ENCODE assay signal across 25 cellular contexts in genomic region chr19:7646426-7646700, GRCh38. TPM values are rescaled to one million over a fixed set of nuclear protein-coding genes. Genes with fewer than 3 reads are reported as not detected.
A peak's percentile ranks its signal among the peaks of the same experiment; 100 is the strongest.
DNase-seq lines count a peak whose midpoint lies in the region; ATAC-seq and TF ChIP-seq lines count a peak whose summit lies in the region.
"Had no signal": no experiment of that assay in that cellular context is flagged by ENCODE, and none has a peak within 500 bp of the region (broad histone marks: within the 10 kb centered on the region; RNA-seq: fewer than 3 reads in every experiment).

No MANE protein-coding gene starts in this region.

- H3K4me3 ChIP-seq in HL-60 (replicated peaks; ENCODE audit: insufficient read depth, low read length), result peak overlapping the region; percentile 49
- H3K4me3 ChIP-seq in neutrophil (ENCODE audit: low read depth in 1 of 2, low read length in 1 of 2), result peak overlapping the region in 1 of 2 experiments; percentile 51
- no peak overlapping the region for H3K4me3 ChIP-seq in prostate gland
- H3K4me3 ChIP-seq: A549, GM23248, PC-9, SJCRH30 had no signal

- intact Hi-C loops in prostate gland (cut with DNase I), result no loop called here

- H3K27me3 ChIP-seq in HL-60 (ENCODE audit: insufficient read depth, poor library complexity, severe bottlenecking) (no peaks in the 10 kb centered on the region), neutrophil (no peaks in the 10 kb centered on the region), prostate gland (replicated peaks; ENCODE audit: insufficient read depth) (no peaks in the 10 kb centered on the region)

- H3K9me3 ChIP-seq in neutrophil, result no peaks in the 10 kb centered on the region
- no peaks in the 10 kb centered on the region for H3K9me3 ChIP-seq in prostate gland
- H3K9me3 ChIP-seq: A549, SJCRH30 had no signal

- H3K36me3 Mint-ChIP-seq in central memory CD8-positive, alpha-beta T cell (ENCODE audit: insufficient read depth), result peaks cover 19% of the 10 kb centered on the region

- no peaks in the 10 kb centered on the region for H3K4me1 Mint-ChIP-seq in central memory CD8-positive, alpha-beta T cell
- H3K4me1 Mint-ChIP-seq: T-cell had no signal

- peaks cover 69% of the 10 kb centered on the region for H3K36me3 ChIP-seq in neutrophil
- no peaks in the 10 kb centered on the region for H3K36me3 ChIP-seq in prostate gland
- H3K36me3 ChIP-seq: SJCRH30 had no signal

- H3K27ac ChIP-seq in HL-60 (replicated peaks) (peak overlapping the region; percentile 90), neutrophil (peak overlapping the region; percentile 78), prostate gland (no peak overlapping the region)
- H3K27ac ChIP-seq: A549, GM23248, PC-9, SJCRH30 had no signal

- 83% methylated on average over 8 of the region's 8 CpGs for WGBS in prostate gland

- H3K27me3 Mint-ChIP-seq in central memory CD8-positive, alpha-beta T cell, result no peaks in the 10 kb centered on the region
- H3K27me3 Mint-ChIP-seq: CD8-positive, alpha-beta memory T cell; T-cell had no signal

- DNase-seq in HL-60 (ENCODE audit: low read depth in 1 of 2, low spot score in 1 of 2) (no peak), prostate gland (ENCODE audit: low spot score) (no peak)
- no peak for DNase-seq in central memory CD8-positive, alpha-beta T cell (ENCODE audit: low spot score in 2 of 2)
- DNase-seq: AML-193; C1 segment of cervical spinal cord; CD8-positive, alpha-beta memory T cell; DMS79 treated with DMSO at 0.1 percent for 48 hours; GF-D8; GM23248; H9; KG1; MM.1S; NCI-H2029; NCI-H446; NCI-H524 treated with DMSO at 0.1 percent for 48 hours; NCI-H774; NK-92 treated with Interleukin-12 subunit alpha and Interleukin-12 subunit beta, amount 100 ng/mL, for 24 hours; PC-9; SJCRH30; T-cell had no signal

- TF ChIP-seq POLR2A in prostate gland (IDR thresholded peaks at IDR 0.05), result no peak

- H3K9me3 Mint-ChIP-seq in central memory CD8-positive, alpha-beta T cell, result no peaks in the 10 kb centered on the region
- H3K9me3 Mint-ChIP-seq: CD8-positive, alpha-beta memory T cell; H9; T-cell had no signal

- TF ChIP-seq CTCF in HL-60 (IDR thresholded peaks at IDR 0.05; ENCODE audit: insufficient read depth, low read length) (no peak), neutrophil (IDR thresholded peaks at IDR 0.05) (no peak), prostate gland (IDR thresholded peaks at IDR 0.05) (no peak)

- peak overlapping the region; percentile 56 for H3K27ac Mint-ChIP-seq in central memory CD8-positive, alpha-beta T cell (ENCODE audit: low read depth)
- H3K27ac Mint-ChIP-seq: H9, T-cell had no signal

- H3K4me1 ChIP-seq in neutrophil (ENCODE audit: control insufficient read depth in 1 of 2, insufficient read depth in 1 of 2, low read depth in 1 of 2, low read length in 1 of 2) (peaks cover 36% of the 10 kb centered on the region in 2 experiments), prostate gland (replicated peaks) (no peaks in the 10 kb centered on the region)
- H3K4me1 ChIP-seq: A549, SJCRH30 had no signal

- no peak for ATAC-seq in central memory CD8-positive, alpha-beta T cell (replicated peaks; ENCODE audit: extremely low read depth, poor library complexity, severe bottlenecking)
- ATAC-seq in HG02970 (IDR thresholded peaks at IDR 0.05; ENCODE audit: low FRiP score, unreplicated experiment), result no peak
- ATAC-seq: A549, Right ventricle myocardium inferior, T-cell had no signal

- no peak overlapping the region for H3K4me3 Mint-ChIP-seq in central memory CD8-positive, alpha-beta T cell
- H3K4me3 Mint-ChIP-seq: CD8-positive, alpha-beta memory T cell; H9; T-cell had no signal

RNA-seq across cellular contexts. Expression of gene STXBP2, which starts 9.5 kb away (rescaled TPM):
- 100 to 1,000 TPM in 1 of 2 donors, 10 to 100 TPM in 1; 83.1 to 128 TPM for total RNA-seq in prostate gland
- total RNA-seq: SJCRH30 had no signal

RNA-seq across cellular contexts. Expression of gene PCP2, which starts 12.8 kb away (rescaled TPM):
- 10 to 100 TPM in 1 of 2 donors, 1 to 10 TPM in 1; 1.8 to 10.2 TPM for total RNA-seq in prostate gland
- total RNA-seq: GM23248, H9, RPMI7951, SJCRH30 had no signal

RNA-seq across cellular contexts. Expression of gene PET100, which starts 16.8 kb away (rescaled TPM):
- total RNA-seq in prostate gland, result 10 to 100 TPM in 1 of 2 donors, 1 to 10 TPM in 1; 7.7 to 60.4 TPM

RNA-seq across cellular contexts. Expression of gene XAB2, which starts 17.0 kb away (rescaled TPM):
- 100 to 1,000 TPM in 1 of 2 donors, 10 to 100 TPM in 1; 53.6 to 115 TPM for total RNA-seq in prostate gland

RNA-seq across cellular contexts. Expression of gene RETN, which starts 22.5 kb away (rescaled TPM):
- not detected for total RNA-seq in prostate gland
- total RNA-seq: CD8-positive, alpha-beta memory T cell; GM23248; H9; PC-9; RPMI7951; SJCRH30 had no signal

Comparison
In these comparisons a context has a peak if more than half of its experiments do, and no peak if none do; other contexts are left out.
1. H3K27ac ChIP-seq: peak in HL-60 (single experiment) and neutrophil (single experiment); none in prostate gland (0 of 2).